Comparison of ENCODE assay signal across 29 cellular contexts in genomic region chr12:132227156-132227555, GRCh38.
"Had no signal": no experiment of that assay in that cellular context is flagged by ENCODE, and none has a peak within 500 bp of the region (broad histone marks: within the 10 kb centered on the region; RNA-seq: fewer than 3 reads in every experiment).

No MANE protein-coding gene starts in this region.

- H3K27me3 ChIP-seq: Peyer's patch had no signal

- H3K9me3 ChIP-seq: Peyer's patch had no signal

- ATAC-seq: activated T-cell treated with anti-CD3 and anti-CD28 coated beads, Interleukin-2, amount 50 U/mL, for 4 hours; T-cell had no signal

- H3K36me3 ChIP-seq: brain microvascular endothelial cell, Peyer's patch had no signal

- H3K36me3 Mint-ChIP-seq: activated CD4-positive, alpha-beta memory T cell treated with anti-CD3 and anti-CD28 coated beads for 36 hours; activated naive CD8-positive, alpha-beta T cell; T-cell had no signal

- H3K27me3 Mint-ChIP-seq: activated naive CD8-positive, alpha-beta T cell had no signal

- H3K27ac ChIP-seq: brain microvascular endothelial cell, Peyer's patch, RWPE1 had no signal

- H3K9me3 Mint-ChIP-seq: activated B cell treated with CpG ODN at 0.5 μM for 24 hours; activated CD4-positive, alpha-beta memory T cell treated with anti-CD3 and anti-CD28 coated beads for 36 hours; activated CD4-positive, alpha-beta T cell treated with anti-CD3 and anti-CD28 coated beads, Interleukin-2, amount 10 ng/mL, durations not matched to agents 7 days and 5 days; activated T-cell treated with anti-CD3 and anti-CD28 coated beads, Interleukin-2, amount 50 U/mL, for 4 hours; T-cell had no signal

- H3K27ac Mint-ChIP-seq: activated B cell treated with CpG ODN at 0.5 μM for 24 hours; activated CD4-positive, alpha-beta memory T cell treated with anti-CD3 and anti-CD28 coated beads for 36 hours; activated CD4-positive, alpha-beta T cell treated with anti-CD3 and anti-CD28 coated beads, Interleukin-2, amount 10 ng/mL, durations not matched to agents 7 days and 5 days; activated naive CD8-positive, alpha-beta T cell; T-cell had no signal

- H3K4me1 ChIP-seq: Peyer's patch had no signal

- DNase-seq: activated B cell treated with CpG ODN at 0.5 μM for 24 hours; activated CD4-positive, alpha-beta memory T cell treated with anti-CD3 and anti-CD28 coated beads for 36 hours; activated CD4-positive, alpha-beta T cell treated with anti-CD3 and anti-CD28 coated beads for 1 hour; activated CD4-positive, alpha-beta T cell treated with anti-CD3 and anti-CD28 coated beads, Interleukin-2, amount 10 ng/mL, durations not matched to agents 7 days and 5 days; activated CD8-positive, alpha-beta memory T cell treated with anti-CD3 and anti-CD28 coated beads for 24 hours; activated effector memory CD4-positive, alpha-beta T cell treated with anti-CD3 and anti-CD28 coated beads, Interleukin-2, amount 50 U/mL, for 16 hours; activated naive CD4-positive, alpha-beta T cell treated with Interleukin-2 at 50 U/mL for 16 hours; activated T-cell treated with anti-CD3 and anti-CD28 coated beads, Interleukin-2, amount 50 U/mL, for 4 hours; amygdala; brain microvascular endothelial cell; Kasumi-1; KBM-7; NCI-H1048; NCI-H146; NCI-H187 treated with DMSO at 0.1 percent for 48 hours; NCI-H2081 treated with DMSO at 0.1 percent for 48 hours; NCI-H2171 treated with DMSO at 0.1 percent for 48 hours; NCI-H226; NCI-H526; NCI-H82; OCI-M1; Peyer's patch; SHP77 treated with DMSO at 0.1 percent for 48 hours; T-cell; T-helper 2 cell; T1000 had no signal

- FAIRE-seq: TTC549 had no signal

- H3K4me3 Mint-ChIP-seq: activated B cell treated with CpG ODN at 0.5 μM for 24 hours; activated CD4-positive, alpha-beta memory T cell treated with anti-CD3 and anti-CD28 coated beads for 36 hours; activated CD4-positive, alpha-beta T cell treated with anti-CD3 and anti-CD28 coated beads, Interleukin-2, amount 10 ng/mL, durations not matched to agents 7 days and 5 days; activated naive CD8-positive, alpha-beta T cell; activated T-cell treated with anti-CD3 and anti-CD28 coated beads, Interleukin-2, amount 50 U/mL, for 4 hours; T-cell had no signal

- H3K4me3 ChIP-seq: Peyer's patch had no signal
